ENCODE assay signal across 25 cellular contexts in the genomic region with DNA sequence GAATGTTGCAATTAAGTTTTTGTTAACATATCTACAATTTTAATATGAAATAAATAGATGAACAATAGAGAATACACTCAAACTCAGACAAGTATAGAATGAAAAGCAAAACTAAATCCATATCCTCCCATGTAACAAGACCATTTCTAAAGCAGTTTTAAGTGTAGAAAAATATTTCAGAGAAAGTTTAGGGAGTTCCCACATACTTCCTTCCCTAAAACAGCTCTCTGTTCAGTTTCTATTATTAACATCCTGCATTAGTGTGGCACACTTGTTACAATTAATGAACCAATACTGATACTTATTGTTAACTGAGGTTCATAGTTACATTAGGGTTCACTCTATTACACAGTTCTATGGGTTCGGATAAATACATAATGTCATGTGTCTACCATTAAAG. TPM values are rescaled to one million over a fixed set of nuclear protein-coding genes. Genes with fewer than 3 reads are reported as not detected.
"Had no signal": no experiment of that assay in that cellular context is flagged by ENCODE, and none has a peak within 500 bp of the region (broad histone marks: within the 10 kb centered on the region; RNA-seq: fewer than 3 reads in every experiment).

No MANE protein-coding gene starts in this region.

- H3K27ac Mint-ChIP-seq: dendritic cell treated with granulocyte-macrophage colony-stimulating factor and Interleukin-4, amounts not matched to agents 40 ng/mL and 50 ng/mL, for 4 days; effector memory CD8-positive, alpha-beta T cell; endodermal cell had no signal

- H3K4me3 Mint-ChIP-seq: dendritic cell treated with granulocyte-macrophage colony-stimulating factor and Interleukin-4, amounts not matched to agents 40 ng/mL and 50 ng/mL, for 4 days; effector memory CD8-positive, alpha-beta T cell; endodermal cell had no signal

- H3K9me3 Mint-ChIP-seq: dendritic cell treated with granulocyte-macrophage colony-stimulating factor and Interleukin-4, amounts not matched to agents 40 ng/mL and 50 ng/mL, for 4 days; effector memory CD8-positive, alpha-beta T cell had no signal

- DNase-seq: colonic mucosa; cortex of kidney; effector CD8-positive, alpha-beta T cell; effector memory CD8-positive, alpha-beta T cell; endodermal cell; erythroblast; esophagus squamous epithelium; foreskin fibroblast; foreskin melanocyte; gastrocnemius medialis; glutamatergic neuron; head of caudate nucleus; heart right ventricle; hippocampal formation; left cardiac atrium; left lung; left ventricle myocardium superior; lower lobe of right lung; mesendoderm; midbrain had no signal

- H3K4me1 Mint-ChIP-seq: endodermal cell had no signal

- ATAC-seq: effector memory CD8-positive, alpha-beta T cell; esophagus mucosa; gastrocnemius medialis; heart right ventricle; left cardiac atrium; left lung; lower lobe of right lung had no signal

- H3K27me3 Mint-ChIP-seq: dendritic cell treated with granulocyte-macrophage colony-stimulating factor and Interleukin-4, amounts not matched to agents 40 ng/mL and 50 ng/mL, for 4 days had no signal

RNA-seq across cellular contexts. Expression of gene HLA-DRB5, which starts 38.4 kb away (rescaled TPM):
- total RNA-seq: esophagus mucosa, kidney epithelial cell had no signal
- polyA plus RNA-seq: keratinocyte had no signal

RNA-seq across cellular contexts. Expression of gene HLA-DRA, which starts 52.0 kb away (rescaled TPM):
- total RNA-seq: lung microvascular endothelial cell had no signal
